Comparison of ENCODE assay signal across 7 cellular contexts in the genomic region with DNA sequence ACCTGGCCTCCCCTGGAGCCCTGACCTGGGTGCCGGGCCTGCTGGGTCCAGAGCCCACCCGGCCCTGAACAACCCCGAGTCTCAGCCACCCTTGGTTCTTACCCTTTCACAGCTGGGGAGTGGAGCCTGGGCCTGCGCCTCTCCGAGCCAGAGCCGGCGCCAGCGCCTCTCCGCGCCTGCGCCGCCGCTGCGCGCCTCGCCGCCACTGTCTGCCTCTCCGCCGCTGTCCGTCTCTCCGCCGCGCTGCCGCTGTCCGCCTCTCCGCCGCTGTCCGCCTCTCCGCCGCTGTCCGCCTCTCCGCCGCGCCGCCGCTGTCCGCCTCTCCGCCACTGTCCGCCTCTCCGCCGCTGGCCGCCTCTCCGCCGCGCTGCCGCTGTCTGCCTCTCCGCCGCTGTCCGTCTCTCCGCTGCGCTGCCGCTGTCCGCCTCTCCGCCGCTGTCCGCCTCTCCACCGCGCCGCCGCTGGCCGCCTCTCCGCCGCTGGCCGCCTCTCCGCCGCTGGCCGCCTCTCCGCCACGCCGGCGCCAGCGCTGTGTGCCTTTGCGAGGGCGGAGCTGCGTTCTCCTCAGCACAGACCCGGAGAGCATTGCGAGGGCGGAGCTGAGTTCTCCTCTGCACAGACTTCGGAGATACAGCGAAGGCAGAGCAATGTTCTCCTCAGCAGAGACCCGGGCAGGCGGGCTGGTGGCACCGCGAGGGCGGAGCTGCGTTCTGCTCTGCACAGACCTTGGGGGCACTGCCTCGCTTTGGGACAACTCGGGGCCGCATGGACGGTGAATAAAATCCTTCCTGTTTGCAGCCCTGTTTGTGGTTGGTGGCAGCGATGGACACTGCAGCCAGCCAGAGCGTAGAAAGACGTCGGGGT.
DNase-seq lines count a peak whose midpoint lies in the region; ATAC-seq, FAIRE-seq and TF ChIP-seq lines count a peak whose summit lies in the region.
"Not testable (repeated sequence)": the region's sequence is repeated elsewhere in the genome, so short reads cannot be mapped to it uniquely, and the experiment has no call there.

No MANE protein-coding gene starts in this region.

- H3K4ac ChIP-seq in trophoblast cell (ENCODE audit: low read depth, low read length) = not testable (repeated sequence)

- not testable (repeated sequence) for H3K27ac ChIP-seq in GM23338 (ENCODE audit: low read depth); mammary epithelial cell (ENCODE audit: insufficient read depth, low read depth, low read length); kidney (ENCODE audit: low read depth in 2 of 2, low read length in 2 of 2)
- H3K27ac ChIP-seq in trophoblast cell (ENCODE audit: low read depth, low read length) = peak overlapping the region; percentile 65

- not testable (repeated sequence) for H3K9ac ChIP-seq in mammary epithelial cell (ENCODE audit: insufficient read depth, low read length); kidney (ENCODE audit: low read length in 2 of 2); trophoblast cell (ENCODE audit: low read length)

- H3K4me2 ChIP-seq in GM23338 (peak overlapping the region; percentile 73), trophoblast cell (ENCODE audit: low read length) (peak overlapping the region; percentile 50)
- H3K4me2 ChIP-seq in mammary epithelial cell (ENCODE audit: insufficient read depth, low read depth, low read length) = not testable (repeated sequence)

- peak; percentile 59 for DNase-seq in GM23338 (ENCODE audit: low spot score)
- peak; percentile 20 for DNase-seq in RPMI7951 (ENCODE audit: low read depth)
- peak; percentile 9 for DNase-seq in mammary epithelial cell
- DNase-seq in fibroblast of villous mesenchyme (ENCODE audit: low read depth) = peak; percentile 9
- peak; percentile 70 for DNase-seq in kidney
- not testable (repeated sequence) for DNase-seq in mesothelial cell of epicardium (ENCODE audit: low spot score in 2 of 2, unreplicated experiment in 2 of 2)
- DNase-seq in trophoblast cell = peak in 1 of 2 donors; percentile 42

- not testable (repeated sequence) for H4K12ac ChIP-seq in trophoblast cell (ENCODE audit: low read depth, low read length)

- 92% methylated on average over 11 of the region's 94 CpGs for WGBS in mammary epithelial cell (ENCODE audit: low coverage, missing lambda C conversion rate)
- WGBS in trophoblast cell (ENCODE audit: extremely low coverage, insufficient coverage, insufficient read length) = no CpG with 5 or more reads among the region's 94 CpGs

- H3K79me1 ChIP-seq in trophoblast cell (ENCODE audit: low read length) = not testable (repeated sequence)

- not testable (repeated sequence) for H3K27me3 Mint-ChIP-seq in GM23338 (ENCODE audit: insufficient read depth, low read depth, poor library complexity); mesothelial cell of epicardium (ENCODE audit: low read depth)

- H3K36me3 Mint-ChIP-seq in GM23338 (ENCODE audit: low read depth); mesothelial cell of epicardium: not testable (repeated sequence)

- not testable (repeated sequence) for H3K4me1 Mint-ChIP-seq in GM23338, mesothelial cell of epicardium

- not testable (repeated sequence) for H3K27me3 ChIP-seq in GM23338 (ENCODE audit: insufficient read depth); mammary epithelial cell (ENCODE audit: insufficient read depth, low read length); trophoblast cell (ENCODE audit: insufficient read depth, low read length)

- H2BK12ac ChIP-seq in trophoblast cell (ENCODE audit: low read length) = not testable (repeated sequence)

- not testable (repeated sequence) for H3K9me3 ChIP-seq in mammary epithelial cell (replicated peaks; ENCODE audit: insufficient read depth, low read length); kidney (ENCODE audit: control insufficient read depth in 1 of 2, low read length in 2 of 2); trophoblast cell (ENCODE audit: insufficient read depth, low read depth, low read length)

- not testable (repeated sequence) for H3F3A ChIP-seq in GM23338 (replicated peaks; ENCODE audit: low read depth)

- not testable (repeated sequence) for H2BK120ac ChIP-seq in trophoblast cell (ENCODE audit: insufficient read depth, low read length, poor library complexity)

- in situ Hi-C loops in mammary epithelial cell (cut with MboI; ENCODE audit: low sequenced_read_pairs in 2 of 2) = not testable (repeated sequence)

- not testable (repeated sequence) for H3K18ac ChIP-seq in trophoblast cell (ENCODE audit: low read length)

- not testable (repeated sequence) for H3K4me1 ChIP-seq in GM23338 (ENCODE audit: insufficient read depth); mammary epithelial cell (ENCODE audit: insufficient read depth, low read length); kidney (ENCODE audit: control insufficient read depth in 1 of 2, insufficient read depth in 1 of 2, low read depth in 1 of 2, low read length in 2 of 2); trophoblast cell (ENCODE audit: control insufficient read depth in 1 of 2, insufficient read depth in 2 of 2, low read length in 2 of 2)

- ATAC-seq in GM23338 = not testable (repeated sequence)

- not testable (repeated sequence) for H3K9me3 Mint-ChIP-seq in GM23338, mesothelial cell of epicardium

- not testable (repeated sequence) for BruUV-seq in mammary epithelial cell (replicated peaks; lab: Mats Ljungman, UMichigan)

- H4K91ac ChIP-seq in trophoblast cell (ENCODE audit: low read depth, low read length) = not testable (repeated sequence)

- dilution Hi-C loops in mammary epithelial cell (cut with HindIII; ENCODE audit: low sequenced_read_pairs) = not testable (repeated sequence)

- peak overlapping the region; percentile 13 for H4K8ac ChIP-seq in trophoblast cell (ENCODE audit: low read depth, low read length)

- not testable (repeated sequence) for H2AK5ac ChIP-seq in trophoblast cell (ENCODE audit: low read length)

- not testable (repeated sequence) for H3K27ac Mint-ChIP-seq in GM23338
- H3K27ac Mint-ChIP-seq in mesothelial cell of epicardium = peak overlapping the region; percentile 53

- H2AFZ ChIP-seq in GM23338; mammary epithelial cell (ENCODE audit: low read depth, low read length): not testable (repeated sequence)
- peak overlapping the region; percentile 17 for H2AFZ ChIP-seq in trophoblast cell (ENCODE audit: insufficient read depth, low read length, poor library complexity)

- H3K9me2 ChIP-seq in GM23338 (ENCODE audit: insufficient read depth) = not testable (repeated sequence)

- H3K79me2 ChIP-seq in GM23338 (replicated peaks; ENCODE audit: insufficient read depth); mammary epithelial cell (ENCODE audit: insufficient read depth, low read length); trophoblast cell (ENCODE audit: control insufficient read depth, insufficient read depth, low read length, poor library complexity): not testable (repeated sequence)

- CTCF ChIA-PET in mammary epithelial cell (lab: Charles Lee; ENCODE audit: low non-redundant PET) = not testable (repeated sequence)

- not testable (repeated sequence) for FAIRE-seq in kidney (lab: Jason Lieb, UNC)

- not testable (repeated sequence) for H3K4me3 Mint-ChIP-seq in GM23338
- peak overlapping the region; percentile 65 for H3K4me3 Mint-ChIP-seq in mesothelial cell of epicardium

- not testable (repeated sequence) for H4K20me1 ChIP-seq in GM23338 (replicated peaks; ENCODE audit: insufficient read depth); mammary epithelial cell (ENCODE audit: insufficient read depth, low read length)

- TF ChIP-seq CTCF in GM23338 (conservative IDR thresholded peaks at IDR 0.05; ENCODE audit: low read depth in 2 of 2); mammary epithelial cell (conservative IDR thresholded peaks at IDR 0.05 in 1 of 2, IDR thresholded peaks at IDR 0.05 in 1 of 2; ENCODE audit: extremely low read depth in 1 of 2, insufficient read depth in 1 of 2, low read depth in 1 of 2, low read length in 2 of 2); fibroblast of villous mesenchyme (IDR thresholded peaks at IDR 0.05; ENCODE audit: insufficient read depth, low read depth, low read length); kidney (IDR thresholded peaks at IDR 0.05; ENCODE audit: borderline replicate concordance, extremely low read depth, insufficient read depth); mesothelial cell of epicardium (IDR thresholded peaks at IDR 0.05; ENCODE audit: unreplicated experiment): not testable (repeated sequence)

- H3K23ac ChIP-seq in trophoblast cell (ENCODE audit: low read length) = not testable (repeated sequence)

- not testable (repeated sequence) for H2BK5ac ChIP-seq in trophoblast cell (ENCODE audit: low read depth, low read length, poor library complexity)

- not testable (repeated sequence) for H3K36me3 ChIP-seq in GM23338 (ENCODE audit: insufficient read depth); mammary epithelial cell (ENCODE audit: insufficient read depth, low read length); kidney (ENCODE audit: control insufficient read depth in 1 of 2, insufficient read depth in 2 of 2, low read length in 2 of 2); trophoblast cell (ENCODE audit: control insufficient read depth in 1 of 2, insufficient read depth in 2 of 2, low read length in 2 of 2)

- intact Hi-C loops in mammary epithelial cell (cut with micrococcal nuclease); kidney (cut with DNase I): not testable (repeated sequence)

- H3K4me3 ChIP-seq in GM23338 (peak overlapping the region; percentile 48), trophoblast cell (ENCODE audit: low read depth, low read length) (peak overlapping the region; percentile 72)
- not testable (repeated sequence) for H3K4me3 ChIP-seq in mammary epithelial cell (replicated peaks in 1 of 3; ENCODE audit: insufficient read depth in 1 of 3, low read depth in 2 of 3, low read length in 3 of 3); fibroblast of villous mesenchyme (ENCODE audit: low read depth, low read length); kidney (ENCODE audit: low read length in 2 of 2)

- H3K14ac ChIP-seq in trophoblast cell (ENCODE audit: low read length) = peak overlapping the region; percentile 28
